In the genomic region with DNA sequence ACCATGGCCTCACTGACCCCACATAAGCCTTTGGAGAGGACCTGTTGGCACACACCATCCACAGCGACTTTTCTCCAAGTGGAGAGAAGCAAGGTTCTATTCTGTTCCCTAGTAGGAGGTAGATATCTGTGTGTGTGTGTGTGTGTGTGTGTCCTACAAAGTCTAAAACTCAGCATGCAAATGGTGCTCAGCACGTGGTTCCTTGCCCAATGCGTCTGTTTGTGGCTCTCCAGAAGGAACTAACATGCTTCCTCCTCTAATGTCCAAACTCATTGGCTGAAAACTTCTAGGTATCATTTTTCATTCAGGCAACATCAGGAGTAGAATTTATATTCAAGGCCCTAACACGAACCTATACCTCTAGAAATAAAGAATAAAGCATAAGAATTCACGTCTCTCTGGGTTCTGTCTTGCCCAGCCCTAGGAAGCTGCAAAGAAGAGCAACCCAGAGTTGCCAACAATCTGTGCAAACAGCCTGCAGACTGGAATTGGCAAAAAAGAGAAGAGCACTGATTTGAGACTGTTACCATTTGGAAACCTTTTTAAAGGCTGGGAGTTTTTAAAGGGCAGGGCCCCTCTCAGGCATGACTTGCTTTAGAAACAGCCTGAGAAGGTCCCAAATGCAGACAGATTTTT, we compare ENCODE assay signal across 9 cellular contexts. TPM values are rescaled to one million over a fixed set of nuclear protein-coding genes. Genes with fewer than 3 reads are reported as not detected.
DNase-seq lines count a peak whose midpoint lies in the region; ATAC-seq and TF ChIP-seq lines count a peak whose summit lies in the region.
"Had no signal": no experiment of that assay in that cellular context is flagged by ENCODE, and none has a peak within 500 bp of the region (broad histone marks: within the 10 kb centered on the region; RNA-seq: fewer than 3 reads in every experiment).

No MANE protein-coding gene starts in this region.

- no peaks in the 10 kb centered on the region for H3K27me3 Mint-ChIP-seq in activated CD4-positive, alpha-beta memory T cell treated with anti-CD3 and anti-CD28 coated beads, Interleukin-2, amount 10 ng/mL, durations not matched to agents 7 days and 5 days

- intact Hi-C loops in left lung (cut with DNase I) (no loop called here), testis (cut with DNase I; ENCODE audit: low total_unique reads) (no loop called here)

- no peak for DNase-seq in activated naive CD4-positive, alpha-beta T cell treated with anti-CD3 and anti-CD28 coated beads, Interleukin-2, amount 50 U/mL, for 72 hours (ENCODE audit: low spot score in 2 of 2)
- DNase-seq in activated naive CD4-positive, alpha-beta T cell treated with anti-CD3 and anti-CD28 coated beads, Interleukin-2, amount 50 U/mL, for 16 hours, result no peak
- DNase-seq in activated CD4-positive, alpha-beta memory T cell treated with anti-CD3 and anti-CD28 coated beads, Interleukin-2, amount 10 ng/mL, durations not matched to agents 7 days and 5 days, result no peak
- peak in 1 of 2 donors; percentile 74 for DNase-seq in left lung
- peak; percentile 48 for DNase-seq in testis
- no peak for DNase-seq in HUDEP-2 (lab: John Stamatoyannopoulos, UW; ENCODE audit: unreplicated experiment in 76 of 76)
- DNase-seq in MM.1S, result no peak
- no peak for DNase-seq in NCI-H1105 treated with DMSO at 0.1 percent for 48 hours (lab: John Stamatoyannopoulos, UW)

- no peak overlapping the region for H2AFZ ChIP-seq in MM.1S (ENCODE audit: low read length)

- no peaks in the 10 kb centered on the region for H3K27me3 ChIP-seq in left lung
- no peaks in the 10 kb centered on the region for H3K27me3 ChIP-seq in testis
- no peaks in the 10 kb centered on the region for H3K27me3 ChIP-seq in MM.1S (replicated peaks; ENCODE audit: insufficient read depth, low read length)

- H3F3A ChIP-seq in MM.1S (ENCODE audit: insufficient read depth, low read length), result peaks cover 3% of the 10 kb centered on the region; the same call in 1 of the 2 replicates

- H3K4me3 Mint-ChIP-seq in activated CD4-positive, alpha-beta memory T cell treated with anti-CD3 and anti-CD28 coated beads, Interleukin-2, amount 10 ng/mL, durations not matched to agents 7 days and 5 days, result no peak overlapping the region

- no peaks in the 10 kb centered on the region for H3K9me3 ChIP-seq in left lung
- no peaks in the 10 kb centered on the region for H3K9me3 ChIP-seq in testis
- no peaks in the 10 kb centered on the region for H3K9me3 ChIP-seq in MM.1S (replicated peaks; ENCODE audit: insufficient read depth, low read length)

- H4K20me1 ChIP-seq in MM.1S (ENCODE audit: insufficient read depth, low read length), result peaks cover 5% of the 10 kb centered on the region; the same call in 1 of the 2 replicates

- TF ChIP-seq CTCF in left lung (IDR thresholded peaks at IDR 0.05) (no peak), testis (IDR thresholded peaks at IDR 0.05) (no peak), MM.1S (IDR thresholded peaks at IDR 0.05; ENCODE audit: low read length) (no peak)

- peaks cover 54% of the 10 kb centered on the region for H3K4me1 Mint-ChIP-seq in activated CD4-positive, alpha-beta memory T cell treated with anti-CD3 and anti-CD28 coated beads, Interleukin-2, amount 10 ng/mL, durations not matched to agents 7 days and 5 days

- WGBS in testis, 2 donors, result 61 to 75% methylated on average over 5 of the region's 5 CpGs

- POLR2A ChIA-PET in activated CD4-positive, alpha-beta memory T cell treated with anti-CD3 and anti-CD28 coated beads, Interleukin-2, amount 10 ng/mL, durations not matched to agents 7 days and 5 days (lab: Charles Lee), result interaction anchor here (5.9 kb wide), 1 partner anchor 25 kb away, joined by 45 read pairs; a partner anchor contains a TSS

- peak overlapping the region; percentile 82 to 93 for H3K27ac Mint-ChIP-seq in activated naive CD4-positive, alpha-beta T cell treated with anti-CD3 and anti-CD28 coated beads, Interleukin-2, amount 50 U/mL, for 72 hours
- peak overlapping the region; percentile 59 for H3K27ac Mint-ChIP-seq in activated CD4-positive, alpha-beta memory T cell treated with anti-CD3 and anti-CD28 coated beads, Interleukin-2, amount 10 ng/mL, durations not matched to agents 7 days and 5 days

- H3K27ac ChIP-seq in left lung (peak overlapping the region; percentile 28 to 50), testis (peak overlapping the region in 1 of 2 donors; percentile 64), MM.1S (ENCODE audit: low read length) (no peak overlapping the region)

- H3K4me1 ChIP-seq in left lung (peaks cover 53 to 75% of the 10 kb centered on the region in 2 donors), testis (peaks cover 52% of the 10 kb centered on the region), MM.1S (ENCODE audit: low read length) (peaks cover 5% of the 10 kb centered on the region; the same call in 1 of the 2 replicates)

- H3K9me3 Mint-ChIP-seq in activated naive CD4-positive, alpha-beta T cell treated with anti-CD3 and anti-CD28 coated beads, Interleukin-2, amount 50 U/mL, for 72 hours, result no peaks in the 10 kb centered on the region
- H3K9me3 Mint-ChIP-seq in activated CD4-positive, alpha-beta memory T cell treated with anti-CD3 and anti-CD28 coated beads, Interleukin-2, amount 10 ng/mL, durations not matched to agents 7 days and 5 days, result no peaks in the 10 kb centered on the region

- H3K4me3 ChIP-seq in left lung (no peak overlapping the region), testis (no peak overlapping the region), MM.1S (ENCODE audit: low read length) (no peak overlapping the region)

- no peak overlapping the region for H3K4me2 ChIP-seq in MM.1S (ENCODE audit: low read depth, low read length)

- ATAC-seq in activated naive CD4-positive, alpha-beta T cell treated with anti-CD3 and anti-CD28 coated beads, Interleukin-2, amount 50 U/mL, for 72 hours, result no peak
- no peak for ATAC-seq in left lung

- no peak overlapping the region for H3K9ac ChIP-seq in MM.1S (ENCODE audit: low read length)

- H3K36me3 Mint-ChIP-seq in activated naive CD4-positive, alpha-beta T cell treated with anti-CD3 and anti-CD28 coated beads, Interleukin-2, amount 50 U/mL, for 72 hours, result peaks cover 10 to 22% of the 10 kb centered on the region in 2 donors
- H3K36me3 Mint-ChIP-seq in activated CD4-positive, alpha-beta memory T cell treated with anti-CD3 and anti-CD28 coated beads, Interleukin-2, amount 10 ng/mL, durations not matched to agents 7 days and 5 days (ENCODE audit: low read depth), result peaks cover 54% of the 10 kb centered on the region

- no peaks in the 10 kb centered on the region for H3K9me2 ChIP-seq in MM.1S (replicated peaks; ENCODE audit: insufficient read depth, low read length)

- H3K79me2 ChIP-seq in MM.1S (ENCODE audit: low read length), result peaks cover 67% of the 10 kb centered on the region

- CTCF ChIA-PET in activated CD4-positive, alpha-beta memory T cell treated with anti-CD3 and anti-CD28 coated beads, Interleukin-2, amount 10 ng/mL, durations not matched to agents 7 days and 5 days (lab: Charles Lee), result interaction anchor here (1.2 to 1.5 kb wide), 4 partner anchors 11 to 93 kb away, joined by 3 to 11 read pairs (median 4); no protein-coding TSS in a partner anchor

- H3K36me3 ChIP-seq in left lung (peaks cover 0 to 38% of the 10 kb centered on the region in 2 donors), testis (ENCODE audit: low read depth, missing control alignments) (no peaks in the 10 kb centered on the region), MM.1S (replicated peaks; ENCODE audit: insufficient read depth, low read length) (peaks cover 12% of the 10 kb centered on the region)

- TF ChIP-seq POLR2A in testis (IDR thresholded peaks at IDR 0.05), result no peak

RNA-seq across cellular contexts. Expression of a gene that starts 25.5 kb away (rescaled TPM):
- 10 to 100 TPM; 38.4 to 54.4 TPM for total RNA-seq in activated naive CD4-positive, alpha-beta T cell treated with anti-CD3 and anti-CD28 coated beads, Interleukin-2, amount 50 U/mL, for 72 hours
- total RNA-seq in activated CD4-positive, alpha-beta memory T cell treated with anti-CD3 and anti-CD28 coated beads, Interleukin-2, amount 10 ng/mL, durations not matched to agents 7 days and 5 days, result 10 to 100 TPM; 28.7 to 30.6 TPM
- total RNA-seq in left lung (10 to 100 TPM; 11.3 to 13.1 TPM), testis (10 to 100 TPM; 12.4 to 14.6 TPM)
- polyA plus RNA-seq in testis (ENCODE audit: insufficient read depth, low read depth, low replicate concordance), result 24.9 TPM

RNA-seq across cellular contexts. Expression of a gene that starts 29.4 kb away (rescaled TPM):
- total RNA-seq in activated naive CD4-positive, alpha-beta T cell treated with anti-CD3 and anti-CD28 coated beads, Interleukin-2, amount 50 U/mL, for 72 hours, result under 1 TPM; 0.37 to 0.50 TPM
- total RNA-seq in activated CD4-positive, alpha-beta memory T cell treated with anti-CD3 and anti-CD28 coated beads, Interleukin-2, amount 10 ng/mL, durations not matched to agents 7 days and 5 days, result under 1 TPM; 0.20 to 0.23 TPM
- total RNA-seq in left lung, result not detected
- total RNA-seq in testis, result 10 to 100 TPM; 15.5 to 47.4 TPM
- 72.0 TPM for polyA plus RNA-seq in testis (ENCODE audit: insufficient read depth, low read depth, low replicate concordance)
- total RNA-seq: kidney epithelial cell had no signal

Comparison
In these comparisons a context has a peak if more than half of its experiments do, and no peak if none do; other contexts are left out.
1. RNA of a gene that starts 29.4 kb away (total RNA-seq): 15.5 to 47.4 TPM in testis; 0.37 to 0.50 TPM in activated naive CD4-positive, alpha-beta T cell treated with anti-CD3 and anti-CD28 coated beads, Interleukin-2, amount 50 U/mL, for 72 hours, 0.20 to 0.23 TPM in activated CD4-positive, alpha-beta memory T cell treated with anti-CD3 and anti-CD28 coated beads, Interleukin-2, amount 10 ng/mL, durations not matched to agents 7 days and 5 days and not detected in left lung; every median in the first group is over 10 times any median in the second.